Comparison of ENCODE assay signal across 31 cellular contexts in genomic region chr14:24712374-24712773, GRCh38.
DNase-seq lines count a peak whose midpoint lies in the region; ATAC-seq and TF ChIP-seq lines count a peak whose summit lies in the region.
"Had no signal": no experiment of that assay in that cellular context is flagged by ENCODE, and none has a peak within 500 bp of the region (broad histone marks: within the 10 kb centered on the region; RNA-seq: fewer than 3 reads in every experiment).

No MANE protein-coding gene starts in this region.

- H3K36me3 ChIP-seq in stomach = no peaks in the 10 kb centered on the region

- TF ChIP-seq EP300 in stomach (IDR thresholded peaks at IDR 0.05) = no peak

- intact Hi-C loops in stomach (cut with DNase I; ENCODE audit: low total_unique reads) = no loop called here

- no peak for DNase-seq in superior temporal gyrus (ENCODE audit: extremely low spot score)
- no peak for DNase-seq in stomach
- no peak for DNase-seq in activated naive CD4-positive, alpha-beta T cell treated with anti-CD3 and anti-CD28 coated beads, Interleukin-2, amount 50 U/mL, for 72 hours (ENCODE audit: low spot score in 2 of 2)
- DNase-seq: CD8-positive, alpha-beta memory T cell; DMS 273 treated with DMSO at 0.1 percent for 48 hours; DMS79; EL; GF-D8; H9; Kasumi-1; MV-4-11; NCI-H1105; NCI-H1436 treated with DMSO at 0.1 percent for 48 hours; NCI-H187 treated with DMSO at 0.1 percent for 48 hours; NCI-H2171 treated with DMSO at 0.1 percent for 48 hours; NCI-H510A treated with DMSO at 0.1 percent for 48 hours; NK-92 treated with Interleukin-12 subunit alpha and Interleukin-12 subunit beta, amount 100 ng/mL, for 24 hours; PC-9; T-helper 1 cell had no signal

- H3K4me3 ChIP-seq in stomach = no peak overlapping the region
- H3K4me3 ChIP-seq: GM23338, K562, PC-9 had no signal

- peak; percentile 17 for ATAC-seq in GM18502 (IDR thresholded peaks at IDR 0.05; ENCODE audit: poor library complexity, unreplicated experiment)
- ATAC-seq in GM19023 (IDR thresholded peaks at IDR 0.05; ENCODE audit: unreplicated experiment) = peak; percentile 15
- peak; percentile 36 for ATAC-seq in HG02763 (IDR thresholded peaks at IDR 0.05; ENCODE audit: unreplicated experiment)
- peak; percentile 54 for ATAC-seq in HG03354 (IDR thresholded peaks at IDR 0.05; ENCODE audit: poor library complexity, severe bottlenecking, unreplicated experiment)
- no peak for ATAC-seq in HG03565 (IDR thresholded peaks at IDR 0.05; ENCODE audit: unreplicated experiment)
- ATAC-seq in activated naive CD4-positive, alpha-beta T cell treated with anti-CD3 and anti-CD28 coated beads, Interleukin-2, amount 50 U/mL, for 72 hours = no peak
- ATAC-seq: GM23338, K562, Right ventricle myocardium inferior had no signal

- H3K4me1 ChIP-seq in stomach = no peaks in the 10 kb centered on the region

- no peak for TF ChIP-seq CTCF in stomach (IDR thresholded peaks at IDR 0.05)

- 45 to 83% (median 55%) methylated on average over 1 of the region's 1 CpG for WGBS in stomach, 5 donors

- no peaks in the 10 kb centered on the region for H3K36me3 Mint-ChIP-seq in activated naive CD4-positive, alpha-beta T cell treated with anti-CD3 and anti-CD28 coated beads, Interleukin-2, amount 50 U/mL, for 72 hours
- H3K36me3 Mint-ChIP-seq: CD8-positive, alpha-beta memory T cell had no signal

- no peaks in the 10 kb centered on the region for H3K27me3 ChIP-seq in stomach

- no peaks in the 10 kb centered on the region for H3K9me3 Mint-ChIP-seq in activated naive CD4-positive, alpha-beta T cell treated with anti-CD3 and anti-CD28 coated beads, Interleukin-2, amount 50 U/mL, for 72 hours
- H3K9me3 Mint-ChIP-seq: CD8-positive, alpha-beta memory T cell; GM23338; H9; T-helper 2 cell treated with Interferon-gamma antibody and Interleukin-4, amounts not matched to agents 5 μg/mL and 100 μg/mL, for 36 hours had no signal

- no peak overlapping the region for H3K27ac ChIP-seq in stomach
- H3K27ac ChIP-seq: 22Rv1, C4-2B, PC-9 had no signal

- no peak overlapping the region for H3K27ac Mint-ChIP-seq in activated naive CD4-positive, alpha-beta T cell treated with anti-CD3 and anti-CD28 coated beads, Interleukin-2, amount 50 U/mL, for 72 hours
- H3K27ac Mint-ChIP-seq: B cell; CD8-positive, alpha-beta memory T cell; GM23338; T-helper 2 cell treated with Interferon-gamma antibody and Interleukin-4, amounts not matched to agents 5 μg/mL and 100 μg/mL, for 36 hours had no signal

- no peaks in the 10 kb centered on the region for H3K9me3 ChIP-seq in stomach

- no peak for TF ChIP-seq POLR2A in stomach (IDR thresholded peaks at IDR 0.05)

Comparison
In these comparisons a context has a peak if more than half of its experiments do, and no peak if none do; other contexts are left out.
1. ATAC-seq: peak in GM18502 (single experiment), GM19023 (single experiment), HG02763 (single experiment) and HG03354 (single experiment); none in HG03565 (single experiment) and activated naive CD4-positive, alpha-beta T cell treated with anti-CD3 and anti-CD28 coated beads, Interleukin-2, amount 50 U/mL, for 72 hours (0 of 2).